Comparison of ENCODE assay signal across 8 cellular contexts in the genomic region with DNA sequence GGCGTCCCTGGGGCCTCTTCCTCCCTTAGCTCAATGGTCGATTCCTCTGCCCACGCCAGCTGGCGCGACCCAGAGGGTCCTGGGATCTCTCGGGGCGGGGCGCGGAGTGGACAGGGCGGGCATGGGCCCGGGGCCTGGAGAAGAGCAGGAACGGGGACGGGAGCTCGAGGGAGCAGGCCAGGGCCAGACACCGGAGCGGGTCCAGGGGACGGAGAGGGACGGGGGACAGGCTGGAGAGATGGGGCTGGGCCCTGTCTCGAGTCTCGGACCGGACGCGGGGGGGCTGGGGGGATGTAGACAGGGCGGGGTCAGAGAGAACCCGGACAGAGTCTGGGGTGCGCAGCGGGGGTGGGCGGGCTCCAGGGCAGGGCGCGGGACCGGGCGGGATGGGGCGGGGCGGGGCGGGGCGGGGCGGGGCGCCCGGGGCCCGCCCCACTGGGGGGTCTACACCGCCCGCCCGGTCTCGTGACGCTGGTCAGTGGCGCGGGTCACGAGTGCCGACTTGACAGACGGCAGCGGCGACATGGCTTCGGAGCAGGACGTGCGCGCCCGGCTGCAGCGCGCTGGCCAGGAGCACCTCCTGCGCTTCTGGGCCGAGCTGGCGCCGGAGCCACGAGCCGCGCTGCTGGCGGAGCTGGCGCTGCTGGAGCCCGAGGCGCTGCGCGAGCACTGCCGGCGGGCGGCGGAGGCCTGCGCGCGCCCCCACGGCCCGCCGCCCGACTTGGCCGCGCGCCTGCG. TPM values are rescaled to one million over a fixed set of nuclear protein-coding genes. Genes with fewer than 3 reads are reported as not detected.
DNase-seq lines count a peak whose midpoint lies in the region; ATAC-seq, FAIRE-seq and TF ChIP-seq lines count a peak whose summit lies in the region.

A gene with protein sequence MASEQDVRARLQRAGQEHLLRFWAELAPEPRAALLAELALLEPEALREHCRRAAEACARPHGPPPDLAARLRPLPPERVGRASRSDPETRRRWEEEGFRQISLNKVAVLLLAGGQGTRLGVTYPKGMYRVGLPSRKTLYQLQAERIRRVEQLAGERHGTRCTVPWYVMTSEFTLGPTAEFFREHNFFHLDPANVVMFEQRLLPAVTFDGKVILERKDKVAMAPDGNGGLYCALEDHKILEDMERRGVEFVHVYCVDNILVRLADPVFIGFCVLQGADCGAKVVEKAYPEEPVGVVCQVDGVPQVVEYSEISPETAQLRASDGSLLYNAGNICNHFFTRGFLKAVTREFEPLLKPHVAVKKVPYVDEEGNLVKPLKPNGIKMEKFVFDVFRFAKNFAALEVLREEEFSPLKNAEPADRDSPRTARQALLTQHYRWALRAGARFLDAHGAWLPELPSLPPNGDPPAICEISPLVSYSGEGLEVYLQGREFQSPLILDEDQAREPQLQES (plus strand): TSS at position 508 of the 738 bp plus-strand sequence. CDS start 16 bp downstream, at position 524.

- H3K79me2 ChIP-seq in Karpas-422 (ENCODE audit: low read length), result no peaks in the 10 kb centered on the region
- no peaks in the 10 kb centered on the region for H3K79me2 ChIP-seq in HepG2 (ENCODE audit: insufficient read depth, low read length)

- FAIRE-seq in HepG2 (lab: Jason Lieb, UNC), result no peak

- ATAC-seq in GM19351 (IDR thresholded peaks at IDR 0.05; ENCODE audit: unreplicated experiment) (peak; percentile 58), HepG2 (peak; percentile 66)

- H3K4me3 ChIP-seq in Karpas-422 (ENCODE audit: low read length) (peak within 1 kb of the TSS; percentile 81), WI38 (ENCODE audit: low read depth, low read length) (peak within 1 kb of the TSS; percentile 67), dorsolateral prefrontal cortex (peak within 1 kb of the TSS; percentile 54 to 85 (median 72)), HepG2 (replicated peaks in 1 of 3; ENCODE audit: insufficient read depth in 1 of 3, low read depth in 2 of 3, low read length in 3 of 3) (peak within 1 kb of the TSS; percentile 64 to 85 (median 76); a peak in 5 of 6 replicates)

- 0% methylated on average over 4 of the region's 87 CpGs for WGBS in HepG2 (ENCODE audit: low lambda C conversion rate)

- peak within 1 kb of the TSS; percentile 85 for H3K4me2 ChIP-seq in Karpas-422 (ENCODE audit: low read depth, low read length, poor library complexity, severe bottlenecking)
- peak within 1 kb of the TSS; percentile 83 for H3K4me2 ChIP-seq in HepG2 (ENCODE audit: low read depth, low read length)

- intact Hi-C loops in dorsolateral prefrontal cortex (cut with DNase I), result no loop called here
- intact Hi-C loops in HepG2 (cut with micrococcal nuclease; ENCODE audit: unreplicated experiment), result no loop called here

- no peaks in the 10 kb centered on the region for H3K27me3 ChIP-seq in Karpas-422 (ENCODE audit: low read length)
- no peaks in the 10 kb centered on the region for H3K27me3 ChIP-seq in dorsolateral prefrontal cortex
- no peaks in the 10 kb centered on the region for H3K27me3 ChIP-seq in HepG2 (ENCODE audit: control insufficient read depth in 1 of 2, insufficient read depth in 2 of 2, low read length in 2 of 2)

- peak within 1 kb of the TSS; percentile 85 for H3K9ac ChIP-seq in Karpas-422 (ENCODE audit: low read length)
- H3K9ac ChIP-seq in HepG2 (ENCODE audit: insufficient read depth, low read depth, low read length), result peak within 1 kb of the TSS; percentile 69

- H3K27ac ChIP-seq in C4-2B (peak within 1 kb of the TSS; percentile 71), Karpas-422 (ENCODE audit: low read length) (no peak within 1 kb of the TSS), dorsolateral prefrontal cortex (peak within 1 kb of the TSS; percentile 18 to 95 (median 86)), HepG2 (ENCODE audit: extremely low read length, insufficient read depth, low read length) (peak within 1 kb of the TSS; percentile 43)

- BruUV-seq in HepG2 (replicated peaks; lab: Mats Ljungman, UMichigan), result no TSS peak

- TF ChIP-seq POLR2A in HepG2 (IDR thresholded peaks at IDR 0.05; ENCODE audit: insufficient read depth in 1 of 2, low read depth in 2 of 2, low read length in 2 of 2), result no peak

- peaks cover 4% of the 10 kb centered on the region; the same call in 1 of the 2 replicates for H4K20me1 ChIP-seq in Karpas-422 (ENCODE audit: insufficient read depth, low read depth, low read length)
- H4K20me1 ChIP-seq in HepG2 (ENCODE audit: insufficient read depth, low read length), result no peaks in the 10 kb centered on the region

- peak; percentile 29; the same call in 1 of the 2 replicates for TF ChIP-seq RAD21 in HepG2 (CRISPR knock-in tag; IDR thresholded peaks at IDR 0.05)

- CTCF ChIA-PET in HepG2 (lab: Yijun Ruan, JAX; ENCODE audit: low intra/inter-chr PET ratio, low total read pairs), result no interaction called here

- TF ChIP-seq EP300 in HepG2 (IDR thresholded peaks at IDR 0.05; ENCODE audit: low read depth in 2 of 2, low read length in 2 of 2), result no peak
- no peak for TF ChIP-seq EP300 in HepG2 (CRISPR knock-in tag; IDR thresholded peaks at IDR 0.05; ENCODE audit: borderline replicate concordance)

- in situ Hi-C loops in HepG2 (cut with HindIII; ENCODE audit: extremely low pct_ligation_motif_present, low pct_unique_long_range_greater_than_20kb), result no loop called here

- no peaks in the 10 kb centered on the region for H3K9me3 ChIP-seq in Karpas-422 (ENCODE audit: low read length)
- H3K9me3 ChIP-seq in HepG2 (ENCODE audit: low read length), result no peaks in the 10 kb centered on the region

- H3K36me3 ChIP-seq in Karpas-422 (ENCODE audit: insufficient read depth, low read length), result no peaks in the 10 kb centered on the region
- peaks cover 9 to 15% of the 10 kb centered on the region in 2 experiments; a peak in 4 of 5 replicates for H3K36me3 ChIP-seq in HepG2 (replicated peaks in 1 of 2; ENCODE audit: control insufficient read depth in 1 of 2, insufficient read depth in 2 of 2, low read length in 2 of 2)

- TF ChIP-seq CTCF in C4-2B (conservative IDR thresholded peaks at IDR 0.05) (no peak), WI38 (IDR thresholded peaks at IDR 0.05; ENCODE audit: low read depth, low read length) (no peak), dorsolateral prefrontal cortex (IDR thresholded peaks at IDR 0.05 in 54 of 56, conservative IDR thresholded peaks at IDR 0.05 in 2 of 56; ENCODE audit: low read depth in 1 of 56, partially characterized antibody in 56 of 56) (peak in 1 of 56 donors; percentile 26), HepG2 (CRISPR knock-in tag; IDR thresholded peaks at IDR 0.05) (0 out of 2 replicates have a peak, but pooled peaks have one; percentile 4)

- H3K9me2 ChIP-seq in Karpas-422 (replicated peaks; ENCODE audit: insufficient read depth, low read length), result no peaks in the 10 kb centered on the region

- peaks cover 29% of the 10 kb centered on the region for H3K4me1 ChIP-seq in Karpas-422 (ENCODE audit: low read length)
- H3K4me1 ChIP-seq in HepG2 (ENCODE audit: insufficient read depth, low read length), result peaks cover 42% of the 10 kb centered on the region

- POLR2A ChIA-PET in HepG2 (lab: Yijun Ruan, JAX), result interaction anchor here (0.5 to 2.9 kb wide), 7 partner anchors 9 to 201 kb away, joined by 3 to 30 read pairs (median 5); a partner anchor contains a TSS

- peak within 1 kb of the TSS; percentile 76; the same call in 1 of the 2 replicates for H2AFZ ChIP-seq in Karpas-422 (ENCODE audit: low read length)
- peak within 1 kb of the TSS; percentile 54 for H2AFZ ChIP-seq in HepG2 (ENCODE audit: low read length)

- DNase-seq in Karpas-422, result peak; percentile 85
- DNase-seq in dorsolateral prefrontal cortex, result peak; percentile 33 to 88 (median 86)
- DNase-seq in HepG2 (ENCODE audit: low spot score), result no peak
- peak in 2 of 3 experiments; percentile 21 to 54 for DNase-seq in stimulated activated CD4-positive, alpha-beta T cell treated with anti-CD3 and anti-CD28 coated beads, TNF-alpha, amount 100 ng/mL, for 24 hours (ENCODE audit: low read depth in 3 of 3)
- no peak for DNase-seq in HK-2 (ENCODE audit: unreplicated experiment)

TF ChIP-seq in HepG2, 621 proteins besides CTCF, POLR2A, EP300 and RAD21 (continues in another document):
- TF ChIP-seq RFX1 (IDR thresholded peaks at IDR 0.05), result no peak
- no peak for TF ChIP-seq GTF3A (CRISPR knock-in tag; conservative IDR thresholded peaks at IDR 0.05)
- peak; percentile 86 for TF ChIP-seq ZNF777 (CRISPR knock-in tag; IDR thresholded peaks at IDR 0.05)

RNA-seq across cellular contexts. Expression of the gene that starts here (rescaled TPM):
- total RNA-seq in Karpas-422 (2014; rRNA removed; shearing (Covaris generic); ENCODE audit: low replicate concordance), result 15.1 and 26.2 TPM in 2 replicates
- total RNA-seq in dorsolateral prefrontal cortex, result 10 to 100 TPM in 118 of 120 experiments, 1 to 10 TPM in 2; 8.3 to 48.0 (median 20.2) TPM
- total RNA-seq in HepG2 (2016; rRNA removed; fragmentation: Illumina TruSeq; extraction: Trizol), result 6.2 and 6.4 TPM in 2 replicates
- total RNA-seq in HepG2 (2016; cell fraction: cytosol; rRNA removed; fragmentation: Illumina TruSeq; extraction: Trizol; ENCODE audit: low read depth), result 1.7 and 1.8 TPM in 2 replicates
- total RNA-seq in HepG2 (2016; cell fraction: insoluble cytoplasmic fraction; rRNA removed; fragmentation: Illumina TruSeq; extraction: Trizol), result 4.5 and 6.7 TPM in 2 replicates
- total RNA-seq in HepG2 (2016; cell fraction: membrane; rRNA removed; fragmentation: Illumina TruSeq; extraction: Trizol), result 3.0 and 3.1 TPM in 2 replicates
- total RNA-seq in HepG2 (2016; cell fraction: nucleus; rRNA removed; fragmentation: Illumina TruSeq; extraction: Trizol), result 4.9 and 5.4 TPM in 2 replicates
- polyA plus RNA-seq in HepG2 (2011; rRNA removed), result 5.4 and 6.0 TPM in 2 replicates
- 3.8 and 4.1 TPM in 2 replicates for polyA plus RNA-seq in HepG2 (2011; cell fraction: cytosol; rRNA removed)
- 43.5 and 57.7 TPM in 2 replicates for polyA plus RNA-seq in HepG2 (2011; cell fraction: nucleus; rRNA removed)
- polyA plus RNA-seq in HepG2 (2012), result 4.9 and 5.0 TPM in 2 replicates
- polyA plus RNA-seq in HepG2 (2016; cell fraction: cytosol; fragmentation: Illumina TruSeq; extraction: Trizol; ENCODE audit: low read depth), result 1.1 and 1.2 TPM in 2 replicates
- polyA plus RNA-seq in HepG2 (2016; cell fraction: insoluble cytoplasmic fraction; fragmentation: Illumina TruSeq; extraction: Trizol; ENCODE audit: low read depth), result 6.4 and 8.8 TPM in 2 replicates
- polyA plus RNA-seq in HepG2 (2016; cell fraction: membrane; fragmentation: Illumina TruSeq; extraction: Trizol; ENCODE audit: low read depth), result 3.0 and 3.6 TPM in 2 replicates
- 22.7 and 23.1 TPM in 2 replicates for polyA plus RNA-seq in HepG2 (2016; cell fraction: nucleus; fragmentation: Illumina TruSeq; extraction: Trizol; ENCODE audit: insufficient read depth, low read depth)
- polyA minus RNA-seq in HepG2 (2011; rRNA and poly(A)+ RNA removed; ENCODE audit: low replicate concordance), result 2.2 and 5.1 TPM in 2 replicates
- 3.0 and 3.2 TPM in 2 replicates for polyA minus RNA-seq in HepG2 (2011; cell fraction: cytosol; rRNA and poly(A)+ RNA removed)
- 5.6 and 7.1 TPM in 2 replicates for polyA minus RNA-seq in HepG2 (2011; cell fraction: nucleus; rRNA and poly(A)+ RNA removed)

Comparison
In these comparisons a context has a peak if more than half of its experiments do, and no peak if none do; other contexts are left out.
1. DNase-seq: peak in Karpas-422 (single experiment), dorsolateral prefrontal cortex (10 of 10) and stimulated activated CD4-positive, alpha-beta T cell treated with anti-CD3 and anti-CD28 coated beads, TNF-alpha, amount 100 ng/mL, for 24 hours (2 of 3); none in HepG2 (single experiment) and HK-2 (single experiment).
2. Peak in every context shown above with its lines, with median percentiles within 50 percentile points of each other: H3K4me3 ChIP-seq.